In the genomic region with DNA sequence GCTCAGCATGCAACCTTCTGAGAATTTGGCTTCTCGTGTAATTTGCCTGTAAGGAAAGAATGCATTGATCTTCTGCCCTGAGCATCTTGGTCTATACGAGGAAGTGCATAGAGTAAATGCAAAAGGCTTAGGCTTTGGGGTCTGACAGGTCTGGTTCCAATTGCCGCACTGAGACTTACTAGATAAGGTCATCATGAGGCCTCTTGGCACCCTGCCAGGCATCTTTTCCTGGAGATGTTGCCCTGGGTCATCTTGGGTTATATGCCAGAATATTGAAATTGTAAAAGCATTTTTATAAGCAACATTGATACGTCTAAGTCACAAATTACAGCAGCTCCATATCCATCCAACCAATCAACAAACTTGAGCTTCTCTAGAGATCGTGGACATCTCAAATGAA, we compare ENCODE assay signal across 18 cellular contexts.
DNase-seq lines count a peak whose midpoint lies in the region; ATAC-seq and TF ChIP-seq lines count a peak whose summit lies in the region.
"Had no signal": no experiment of that assay in that cellular context is flagged by ENCODE, and none has a peak within 500 bp of the region (broad histone marks: within the 10 kb centered on the region; RNA-seq: fewer than 3 reads in every experiment).

No MANE protein-coding gene starts in this region.

- H3K4me2 ChIP-seq in SK-N-SH: no peak overlapping the region
- H3K4me2 ChIP-seq: BLaER1 treated with 17β-estradiol and CSF1 and Interleukin-3, amounts not matched to agents 10 nM and 100 nM had no signal

- H3K9me2 ChIP-seq in SK-N-SH: no peaks in the 10 kb centered on the region

- H3K27me3 ChIP-seq in SK-N-SH (ENCODE audit: insufficient read depth) (no peaks in the 10 kb centered on the region; the same call in 1 of the 2 replicates), BE2C (no peaks in the 10 kb centered on the region), left ventricle myocardium inferior (ENCODE audit: low read depth) (no peaks in the 10 kb centered on the region)
- H3K27me3 ChIP-seq: BLaER1 treated with 17β-estradiol and CSF1 and Interleukin-3, amounts not matched to agents 10 nM and 100 nM had no signal

- CTCF ChIA-PET in SK-N-SH (lab: Yijun Ruan, JAX): no interaction called here

- 21% methylated on average over 5 of the region's 5 CpGs for WGBS in SK-N-SH (ENCODE audit: low lambda C conversion rate)

- intact Hi-C loops in left ventricle myocardium inferior (cut with micrococcal nuclease): no loop called here

- H3K36me3 ChIP-seq in SK-N-SH (replicated peaks in 1 of 2; ENCODE audit: control insufficient read depth in 1 of 2, insufficient read depth in 2 of 2, low read length in 1 of 2): no peaks in the 10 kb centered on the region
- no peaks in the 10 kb centered on the region for H3K36me3 ChIP-seq in BE2C
- no peaks in the 10 kb centered on the region for H3K36me3 ChIP-seq in left ventricle myocardium inferior
- H3K36me3 ChIP-seq: BLaER1 treated with 17β-estradiol and CSF1 and Interleukin-3, amounts not matched to agents 10 nM and 100 nM had no signal

- H3F3A ChIP-seq in SK-N-SH (replicated peaks; ENCODE audit: insufficient read depth): no peaks in the 10 kb centered on the region

- TF ChIP-seq EP300 in SK-N-SH (IDR thresholded peaks at IDR 0.05; ENCODE audit: borderline replicate concordance in 1 of 2, low read depth in 1 of 2, low read length in 1 of 2): no peak

- DNase-seq in SK-N-SH (no peak), BE2C (peak; percentile 25), SK-N-DZ (ENCODE audit: low spot score) (peak; percentile 24), erythroblast (lab: John Stamatoyannopoulos, UW) (peak; percentile 5 to 7), NCI-H1048 (lab: John Stamatoyannopoulos, UW) (no peak), left ventricle myocardium inferior (no peak)
- DNase-seq: 8988T; ACHN; Caco-2; Calu3; CD4-positive, alpha-beta T cell; CD8-positive, alpha-beta T cell; DMS79 treated with DMSO at 0.1 percent for 48 hours; GF-D8 had no signal

- no peak overlapping the region for H2AFZ ChIP-seq in SK-N-SH (ENCODE audit: low read depth)

- H3K4me3 ChIP-seq in SK-N-SH (ENCODE audit: low read depth in 2 of 2, low read length in 1 of 2): no peak overlapping the region
- no peak overlapping the region for H3K4me3 ChIP-seq in BE2C (ENCODE audit: low read depth, low read length)
- H3K4me3 ChIP-seq in left ventricle myocardium inferior: no peak overlapping the region
- H3K4me3 ChIP-seq: BLaER1 treated with 17β-estradiol and CSF1 and Interleukin-3, amounts not matched to agents 10 nM and 100 nM had no signal

- POLR2A ChIA-PET in SK-N-SH (lab: Yijun Ruan, JAX): no interaction called here

- ATAC-seq in SK-N-SH treated with all-trans-retinoic acid at 6 μM for 48 hours (no peak), HG03097 (IDR thresholded peaks at IDR 0.05; ENCODE audit: low FRiP score, unreplicated experiment) (no peak)
- ATAC-seq: CD8-positive, alpha-beta T cell had no signal

- no peak for TF ChIP-seq POLR2A in erythroblast (IDR thresholded peaks at IDR 0.05; ENCODE audit: low read length)

- H3K4me1 ChIP-seq in SK-N-SH (ENCODE audit: control insufficient read depth in 1 of 2, insufficient read depth in 2 of 2, low read depth in 1 of 2, low read length in 1 of 2) (no peaks in the 10 kb centered on the region; a peak in 1 of 4 replicates), BE2C (no peaks in the 10 kb centered on the region), left ventricle myocardium inferior (no peaks in the 10 kb centered on the region)
- H3K4me1 ChIP-seq: Caco-2 had no signal

- H3K9ac ChIP-seq in SK-N-SH: no peak overlapping the region
- H3K9ac ChIP-seq: BLaER1 treated with 17β-estradiol and CSF1 and Interleukin-3, amounts not matched to agents 10 nM and 100 nM had no signal

- H3K9me3 ChIP-seq in SK-N-SH: no peaks in the 10 kb centered on the region
- H3K9me3 ChIP-seq in BE2C: no peaks in the 10 kb centered on the region
- H3K9me3 ChIP-seq in left ventricle myocardium inferior (replicated peaks): no peaks in the 10 kb centered on the region
- H3K9me3 ChIP-seq: BLaER1 treated with 17β-estradiol and CSF1 and Interleukin-3, amounts not matched to agents 10 nM and 100 nM; Caco-2 had no signal

- no peaks in the 10 kb centered on the region for H3K79me2 ChIP-seq in SK-N-SH (ENCODE audit: insufficient read depth)

- no peaks in the 10 kb centered on the region for H4K20me1 ChIP-seq in SK-N-SH (ENCODE audit: insufficient read depth)
- H4K20me1 ChIP-seq: BLaER1 treated with 17β-estradiol and CSF1 and Interleukin-3, amounts not matched to agents 10 nM and 100 nM had no signal

- H3K27ac ChIP-seq in SK-N-SH (ENCODE audit: low read depth in 2 of 2, low read length in 1 of 2) (no peak overlapping the region), left ventricle myocardium inferior (replicated peaks) (no peak overlapping the region)
- H3K27ac ChIP-seq: BLaER1 treated with 17β-estradiol and CSF1 and Interleukin-3, amounts not matched to agents 10 nM and 100 nM; C4-2B had no signal

- no peak for TF ChIP-seq CTCF in SK-N-SH (IDR thresholded peaks at IDR 0.05)
- TF ChIP-seq CTCF in BE2C (IDR thresholded peaks at IDR 0.05; ENCODE audit: low read depth, low read length): no peak
- TF ChIP-seq CTCF in left ventricle myocardium inferior (IDR thresholded peaks at IDR 0.05; ENCODE audit: borderline replicate concordance): no peak

- no peak for TF ChIP-seq RAD21 in SK-N-SH (IDR thresholded peaks at IDR 0.05; ENCODE audit: low read length)

TF ChIP-seq in SK-N-SH, 30 proteins besides CTCF, POLR2A, EP300 and RAD21:
- TF ChIP-seq NFIC (IDR thresholded peaks at IDR 0.05; ENCODE audit: borderline replicate concordance): peak; percentile 21; the same call in 1 of the 2 replicates
- no peak for TF ChIP-seq FOSL2 (IDR thresholded peaks at IDR 0.05; ENCODE audit: borderline replicate concordance, low read depth)

TF ChIP-seq in SK-N-SH treated with all-trans-retinoic acid at 6 μM for 48 hours, 23 proteins besides CTCF, POLR2A, EP300 and RAD21:
- TF ChIP-seq ESRRG (CRISPR knock-in tag; IDR thresholded peaks at IDR 0.05) (no peak), ZNF565 (CRISPR knock-in tag; conservative IDR thresholded peaks at IDR 0.05; ENCODE audit: low read depth) (no peak), RARB (CRISPR knock-in tag; IDR thresholded peaks at IDR 0.05) (no peak), BACH2 (CRISPR knock-in tag; IDR thresholded peaks at IDR 0.05; ENCODE audit: borderline replicate concordance) (no peak), PPARA (CRISPR knock-in tag; IDR thresholded peaks at IDR 0.05; ENCODE audit: borderline replicate concordance) (no peak), TCF4 (CRISPR knock-in tag; IDR thresholded peaks at IDR 0.05; ENCODE audit: borderline replicate concordance) (no peak), ZFP30 (CRISPR knock-in tag; IDR thresholded peaks at IDR 0.05) (no peak), POU6F1 (CRISPR knock-in tag; IDR thresholded peaks at IDR 0.05; ENCODE audit: borderline replicate concordance, low read depth) (no peak), ZNF70 (CRISPR knock-in tag; IDR thresholded peaks at IDR 0.05) (no peak), ZNF8 (CRISPR knock-in tag; IDR thresholded peaks at IDR 0.05) (no peak)

Comparison
In these comparisons a context has a peak if more than half of its experiments do, and no peak if none do; other contexts are left out.
1. DNase-seq: peak in BE2C (single experiment), SK-N-DZ (single experiment) and erythroblast (2 of 2); none in SK-N-SH (single experiment), NCI-H1048 (single experiment) and left ventricle myocardium inferior (single experiment).